Comparison of ENCODE assay signal across 1 cellular context in the genomic region with DNA sequence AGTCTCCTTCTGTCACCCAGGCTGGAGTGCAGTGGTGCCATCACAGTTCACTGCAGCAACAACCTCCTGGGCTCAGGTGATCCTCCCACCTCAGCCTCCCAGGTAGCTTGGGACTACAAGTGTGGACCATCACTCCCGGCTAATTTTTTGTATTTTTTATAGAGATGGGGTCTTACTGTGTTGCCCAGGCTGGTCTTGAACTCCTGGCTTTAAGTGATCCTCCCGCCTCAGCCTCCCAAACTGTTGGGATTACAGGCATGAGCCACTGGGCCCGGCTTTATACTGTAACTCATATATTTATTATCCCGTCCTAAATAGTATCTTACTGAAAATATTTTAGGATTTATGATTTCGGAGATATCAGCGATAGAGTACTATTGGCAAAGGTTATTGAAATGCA.
TF ChIP-seq lines count a peak whose summit lies in the region.

No MANE protein-coding gene starts in this region.

TF ChIP-seq in HepG2, 621 proteins besides CTCF, POLR2A, EP300 and RAD21:
- no peak for TF ChIP-seq BORCS8-MEF2B (CRISPR knock-in tag; IDR thresholded peaks at IDR 0.05)
- no peak for TF ChIP-seq KDM3A (CRISPR knock-in tag; IDR thresholded peaks at IDR 0.05; ENCODE audit: low read depth)
- peak; percentile 52; the same call in 1 of the 2 replicates for TF ChIP-seq ZNF121 (CRISPR knock-in tag; IDR thresholded peaks at IDR 0.05)
- TF ChIP-seq, protein P1, sequence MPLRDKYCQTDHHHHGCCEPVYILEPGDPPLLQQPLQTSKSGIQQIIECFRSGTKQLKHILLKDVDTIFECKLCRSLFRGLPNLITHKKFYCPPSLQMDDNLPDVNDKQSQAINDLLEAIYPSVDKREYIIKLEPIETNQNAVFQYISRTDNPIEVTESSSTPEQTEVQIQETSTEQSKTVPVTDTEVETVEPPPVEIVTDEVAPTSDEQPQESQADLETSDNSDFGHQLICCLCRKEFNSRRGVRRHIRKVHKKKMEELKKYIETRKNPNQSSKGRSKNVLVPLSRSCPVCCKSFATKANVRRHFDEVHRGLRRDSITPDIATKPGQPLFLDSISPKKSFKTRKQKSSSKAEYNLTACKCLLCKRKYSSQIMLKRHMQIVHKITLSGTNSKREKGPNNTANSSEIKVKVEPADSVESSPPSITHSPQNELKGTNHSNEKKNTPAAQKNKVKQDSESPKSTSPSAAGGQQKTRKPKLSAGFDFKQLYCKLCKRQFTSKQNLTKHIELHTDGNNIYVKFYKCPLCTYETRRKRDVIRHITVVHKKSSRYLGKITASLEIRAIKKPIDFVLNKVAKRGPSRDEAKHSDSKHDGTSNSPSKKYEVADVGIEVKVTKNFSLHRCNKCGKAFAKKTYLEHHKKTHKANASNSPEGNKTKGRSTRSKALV (CRISPR knock-in tag; IDR thresholded peaks at IDR 0.05) = no peak
TF ChIP-seq in HepG2: peak in this region for 1.
